1 cellular context compared by ENCODE assay signal in the genomic region with DNA sequence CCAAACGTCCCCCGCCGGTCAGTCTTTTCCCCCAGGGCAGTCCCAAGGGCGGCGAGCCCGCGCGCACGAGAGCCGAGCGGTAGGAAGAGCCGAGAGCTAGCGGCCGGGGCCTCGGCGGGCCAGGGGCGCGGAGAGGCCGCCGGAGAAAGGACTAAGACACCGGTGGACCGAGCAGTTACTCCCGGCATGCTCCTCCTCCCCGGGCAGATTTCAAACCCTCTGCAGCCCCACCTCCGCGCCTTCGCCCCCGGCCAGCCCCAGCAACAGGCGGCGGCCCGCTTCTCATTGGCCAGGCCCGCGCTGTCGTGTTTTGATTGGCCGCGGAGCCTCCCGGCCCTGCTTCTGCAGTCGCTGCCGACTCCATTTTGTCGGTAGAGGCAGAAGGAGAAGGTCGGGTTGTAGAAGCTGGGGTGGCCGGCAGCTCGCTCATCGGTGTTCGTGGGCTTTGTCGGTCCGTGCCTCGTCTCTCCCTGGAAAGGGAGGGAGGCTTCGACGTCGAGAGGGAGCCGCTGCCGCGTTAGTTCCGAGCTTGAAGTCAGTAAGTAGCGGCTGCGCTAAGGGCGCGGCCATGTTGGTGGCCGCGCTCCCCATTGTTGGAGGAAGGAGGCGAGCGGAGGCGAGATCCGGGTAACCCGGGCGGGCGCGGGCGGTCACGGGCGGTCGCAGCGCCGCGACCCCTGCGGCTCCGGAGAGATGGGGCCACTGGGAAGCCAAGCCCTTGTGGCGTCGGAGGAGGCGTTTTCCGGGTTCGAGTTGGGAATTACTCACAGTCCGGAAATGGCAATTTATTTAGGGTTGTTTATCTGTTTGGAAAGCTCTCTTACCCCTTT.
TF ChIP-seq lines count a peak whose summit lies in the region.

A gene with protein sequence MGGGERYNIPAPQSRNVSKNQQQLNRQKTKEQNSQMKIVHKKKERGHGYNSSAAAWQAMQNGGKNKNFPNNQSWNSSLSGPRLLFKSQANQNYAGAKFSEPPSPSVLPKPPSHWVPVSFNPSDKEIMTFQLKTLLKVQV (plus strand): TSS at position 368 of the 830 bp plus-strand sequence. CDS start 1,630 bp downstream, outside the sequence.

TF ChIP-seq in HepG2, 621 proteins besides CTCF, POLR2A, EP300 and RAD21 (continued from another document and continues in another):
- TF ChIP-seq, protein P1, sequence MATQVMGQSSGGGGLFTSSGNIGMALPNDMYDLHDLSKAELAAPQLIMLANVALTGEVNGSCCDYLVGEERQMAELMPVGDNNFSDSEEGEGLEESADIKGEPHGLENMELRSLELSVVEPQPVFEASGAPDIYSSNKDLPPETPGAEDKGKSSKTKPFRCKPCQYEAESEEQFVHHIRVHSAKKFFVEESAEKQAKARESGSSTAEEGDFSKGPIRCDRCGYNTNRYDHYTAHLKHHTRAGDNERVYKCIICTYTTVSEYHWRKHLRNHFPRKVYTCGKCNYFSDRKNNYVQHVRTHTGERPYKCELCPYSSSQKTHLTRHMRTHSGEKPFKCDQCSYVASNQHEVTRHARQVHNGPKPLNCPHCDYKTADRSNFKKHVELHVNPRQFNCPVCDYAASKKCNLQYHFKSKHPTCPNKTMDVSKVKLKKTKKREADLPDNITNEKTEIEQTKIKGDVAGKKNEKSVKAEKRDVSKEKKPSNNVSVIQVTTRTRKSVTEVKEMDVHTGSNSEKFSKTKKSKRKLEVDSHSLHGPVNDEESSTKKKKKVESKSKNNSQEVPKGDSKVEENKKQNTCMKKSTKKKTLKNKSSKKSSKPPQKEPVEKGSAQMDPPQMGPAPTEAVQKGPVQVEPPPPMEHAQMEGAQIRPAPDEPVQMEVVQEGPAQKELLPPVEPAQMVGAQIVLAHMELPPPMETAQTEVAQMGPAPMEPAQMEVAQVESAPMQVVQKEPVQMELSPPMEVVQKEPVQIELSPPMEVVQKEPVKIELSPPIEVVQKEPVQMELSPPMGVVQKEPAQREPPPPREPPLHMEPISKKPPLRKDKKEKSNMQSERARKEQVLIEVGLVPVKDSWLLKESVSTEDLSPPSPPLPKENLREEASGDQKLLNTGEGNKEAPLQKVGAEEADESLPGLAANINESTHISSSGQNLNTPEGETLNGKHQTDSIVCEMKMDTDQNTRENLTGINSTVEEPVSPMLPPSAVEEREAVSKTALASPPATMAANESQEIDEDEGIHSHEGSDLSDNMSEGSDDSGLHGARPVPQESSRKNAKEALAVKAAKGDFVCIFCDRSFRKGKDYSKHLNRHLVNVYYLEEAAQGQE (IDR thresholded peaks at IDR 0.05; ENCODE audit: borderline replicate concordance in 1 of 2, low read depth in 1 of 2, low read length in 2 of 2): no peak
- TF ChIP-seq NFYB (CRISPR knock-in tag; IDR thresholded peaks at IDR 0.05) (peak; percentile 93), RBM22 (optimal IDR thresholded peaks at IDR 0.05; ENCODE audit: low read length) (no peak), SRSF9 (IDR thresholded peaks at IDR 0.05; ENCODE audit: borderline replicate concordance, insufficient read depth, low read depth, low read length, poor library complexity, severe bottlenecking) (no peak), ZNF3 (CRISPR knock-in tag; IDR thresholded peaks at IDR 0.05) (no peak), ZNF773 (CRISPR knock-in tag; IDR thresholded peaks at IDR 0.05; ENCODE audit: borderline replicate concordance) (peak; percentile 61; the same call in 1 of the 2 replicates), ZSCAN30 (CRISPR knock-in tag; IDR thresholded peaks at IDR 0.05) (no peak), PAWR (CRISPR knock-in tag; IDR thresholded peaks at IDR 0.05; ENCODE audit: borderline replicate concordance) (0 out of 2 replicates have a peak, but pooled peaks have one; percentile 74), KLF6 (CRISPR knock-in tag; IDR thresholded peaks at IDR 0.05) (peak; percentile 93), ADNP (CRISPR knock-in tag; IDR thresholded peaks at IDR 0.05) (no peak), TCF7L2 (IDR thresholded peaks at IDR 0.05; ENCODE audit: low read depth, low read length) (no peak), KDM6A (CRISPR knock-in tag; IDR thresholded peaks at IDR 0.05; ENCODE audit: low read depth) (no peak), MYPOP (CRISPR knock-in tag; IDR thresholded peaks at IDR 0.05) (peak; percentile 82), ZNF205 (CRISPR knock-in tag; IDR thresholded peaks at IDR 0.05) (peak; percentile 74; the same call in 1 of the 2 replicates), ZNF234 (CRISPR knock-in tag; conservative IDR thresholded peaks at IDR 0.05) (0 out of 2 replicates have a peak, but pooled peaks have one; percentile 80), ERF (CRISPR knock-in tag; IDR thresholded peaks at IDR 0.05) (peak; percentile 83), TEF (CRISPR knock-in tag; IDR thresholded peaks at IDR 0.05) (no peak), FOXA1 (IDR thresholded peaks at IDR 0.05) (no peak), FOXA1 (CRISPR knock-in tag; IDR thresholded peaks at IDR 0.05) (no peak), CHD4 (IDR thresholded peaks at IDR 0.05; ENCODE audit: borderline replicate concordance, low read length) (no peak), ZNF670 (CRISPR knock-in tag; IDR thresholded peaks at IDR 0.05; ENCODE audit: borderline replicate concordance) (no peak; the same call in 1 of the 2 replicates), ZNF264 (CRISPR knock-in tag; IDR thresholded peaks at IDR 0.05) (peak; percentile 59; the same call in 1 of the 2 replicates), HDAC2 (CRISPR knock-in tag; IDR thresholded peaks at IDR 0.05) (peak; percentile 44), KMT2A (CRISPR knock-in tag; IDR thresholded peaks at IDR 0.05) (no peak), ZBTB20 (CRISPR knock-in tag; IDR thresholded peaks at IDR 0.05; ENCODE audit: borderline replicate concordance, low read depth) (no peak), KDM3A (CRISPR knock-in tag; IDR thresholded peaks at IDR 0.05; ENCODE audit: low read depth) (peak; percentile 37; the same call in 1 of the 2 replicates), ONECUT2 (CRISPR knock-in tag; IDR thresholded peaks at IDR 0.05) (no peak)
- TF ChIP-seq, protein P2, sequence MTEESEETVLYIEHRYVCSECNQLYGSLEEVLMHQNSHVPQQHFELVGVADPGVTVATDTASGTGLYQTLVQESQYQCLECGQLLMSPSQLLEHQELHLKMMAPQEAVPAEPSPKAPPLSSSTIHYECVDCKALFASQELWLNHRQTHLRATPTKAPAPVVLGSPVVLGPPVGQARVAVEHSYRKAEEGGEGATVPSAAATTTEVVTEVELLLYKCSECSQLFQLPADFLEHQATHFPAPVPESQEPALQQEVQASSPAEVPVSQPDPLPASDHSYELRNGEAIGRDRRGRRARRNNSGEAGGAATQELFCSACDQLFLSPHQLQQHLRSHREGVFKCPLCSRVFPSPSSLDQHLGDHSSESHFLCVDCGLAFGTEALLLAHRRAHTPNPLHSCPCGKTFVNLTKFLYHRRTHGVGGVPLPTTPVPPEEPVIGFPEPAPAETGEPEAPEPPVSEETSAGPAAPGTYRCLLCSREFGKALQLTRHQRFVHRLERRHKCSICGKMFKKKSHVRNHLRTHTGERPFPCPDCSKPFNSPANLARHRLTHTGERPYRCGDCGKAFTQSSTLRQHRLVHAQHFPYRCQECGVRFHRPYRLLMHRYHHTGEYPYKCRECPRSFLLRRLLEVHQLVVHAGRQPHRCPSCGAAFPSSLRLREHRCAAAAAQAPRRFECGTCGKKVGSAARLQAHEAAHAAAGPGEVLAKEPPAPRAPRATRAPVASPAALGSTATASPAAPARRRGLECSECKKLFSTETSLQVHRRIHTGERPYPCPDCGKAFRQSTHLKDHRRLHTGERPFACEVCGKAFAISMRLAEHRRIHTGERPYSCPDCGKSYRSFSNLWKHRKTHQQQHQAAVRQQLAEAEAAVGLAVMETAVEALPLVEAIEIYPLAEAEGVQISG (CRISPR knock-in tag; IDR thresholded peaks at IDR 0.05): peak; percentile 81
- TF ChIP-seq, protein P3, sequence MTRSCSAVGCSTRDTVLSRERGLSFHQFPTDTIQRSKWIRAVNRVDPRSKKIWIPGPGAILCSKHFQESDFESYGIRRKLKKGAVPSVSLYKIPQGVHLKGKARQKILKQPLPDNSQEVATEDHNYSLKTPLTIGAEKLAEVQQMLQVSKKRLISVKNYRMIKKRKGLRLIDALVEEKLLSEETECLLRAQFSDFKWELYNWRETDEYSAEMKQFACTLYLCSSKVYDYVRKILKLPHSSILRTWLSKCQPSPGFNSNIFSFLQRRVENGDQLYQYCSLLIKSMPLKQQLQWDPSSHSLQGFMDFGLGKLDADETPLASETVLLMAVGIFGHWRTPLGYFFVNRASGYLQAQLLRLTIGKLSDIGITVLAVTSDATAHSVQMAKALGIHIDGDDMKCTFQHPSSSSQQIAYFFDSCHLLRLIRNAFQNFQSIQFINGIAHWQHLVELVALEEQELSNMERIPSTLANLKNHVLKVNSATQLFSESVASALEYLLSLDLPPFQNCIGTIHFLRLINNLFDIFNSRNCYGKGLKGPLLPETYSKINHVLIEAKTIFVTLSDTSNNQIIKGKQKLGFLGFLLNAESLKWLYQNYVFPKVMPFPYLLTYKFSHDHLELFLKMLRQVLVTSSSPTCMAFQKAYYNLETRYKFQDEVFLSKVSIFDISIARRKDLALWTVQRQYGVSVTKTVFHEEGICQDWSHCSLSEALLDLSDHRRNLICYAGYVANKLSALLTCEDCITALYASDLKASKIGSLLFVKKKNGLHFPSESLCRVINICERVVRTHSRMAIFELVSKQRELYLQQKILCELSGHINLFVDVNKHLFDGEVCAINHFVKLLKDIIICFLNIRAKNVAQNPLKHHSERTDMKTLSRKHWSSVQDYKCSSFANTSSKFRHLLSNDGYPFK (CRISPR knock-in tag; IDR thresholded peaks at IDR 0.05; ENCODE audit: borderline replicate concordance): peak; percentile 100
- TF ChIP-seq, protein P4, sequence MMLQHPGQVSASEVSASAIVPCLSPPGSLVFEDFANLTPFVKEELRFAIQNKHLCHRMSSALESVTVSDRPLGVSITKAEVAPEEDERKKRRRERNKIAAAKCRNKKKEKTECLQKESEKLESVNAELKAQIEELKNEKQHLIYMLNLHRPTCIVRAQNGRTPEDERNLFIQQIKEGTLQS (CRISPR knock-in tag; IDR thresholded peaks at IDR 0.05): no peak
- TF ChIP-seq, protein P5, sequence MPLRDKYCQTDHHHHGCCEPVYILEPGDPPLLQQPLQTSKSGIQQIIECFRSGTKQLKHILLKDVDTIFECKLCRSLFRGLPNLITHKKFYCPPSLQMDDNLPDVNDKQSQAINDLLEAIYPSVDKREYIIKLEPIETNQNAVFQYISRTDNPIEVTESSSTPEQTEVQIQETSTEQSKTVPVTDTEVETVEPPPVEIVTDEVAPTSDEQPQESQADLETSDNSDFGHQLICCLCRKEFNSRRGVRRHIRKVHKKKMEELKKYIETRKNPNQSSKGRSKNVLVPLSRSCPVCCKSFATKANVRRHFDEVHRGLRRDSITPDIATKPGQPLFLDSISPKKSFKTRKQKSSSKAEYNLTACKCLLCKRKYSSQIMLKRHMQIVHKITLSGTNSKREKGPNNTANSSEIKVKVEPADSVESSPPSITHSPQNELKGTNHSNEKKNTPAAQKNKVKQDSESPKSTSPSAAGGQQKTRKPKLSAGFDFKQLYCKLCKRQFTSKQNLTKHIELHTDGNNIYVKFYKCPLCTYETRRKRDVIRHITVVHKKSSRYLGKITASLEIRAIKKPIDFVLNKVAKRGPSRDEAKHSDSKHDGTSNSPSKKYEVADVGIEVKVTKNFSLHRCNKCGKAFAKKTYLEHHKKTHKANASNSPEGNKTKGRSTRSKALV (CRISPR knock-in tag; IDR thresholded peaks at IDR 0.05): peak; percentile 48
- TF ChIP-seq, protein P6, sequence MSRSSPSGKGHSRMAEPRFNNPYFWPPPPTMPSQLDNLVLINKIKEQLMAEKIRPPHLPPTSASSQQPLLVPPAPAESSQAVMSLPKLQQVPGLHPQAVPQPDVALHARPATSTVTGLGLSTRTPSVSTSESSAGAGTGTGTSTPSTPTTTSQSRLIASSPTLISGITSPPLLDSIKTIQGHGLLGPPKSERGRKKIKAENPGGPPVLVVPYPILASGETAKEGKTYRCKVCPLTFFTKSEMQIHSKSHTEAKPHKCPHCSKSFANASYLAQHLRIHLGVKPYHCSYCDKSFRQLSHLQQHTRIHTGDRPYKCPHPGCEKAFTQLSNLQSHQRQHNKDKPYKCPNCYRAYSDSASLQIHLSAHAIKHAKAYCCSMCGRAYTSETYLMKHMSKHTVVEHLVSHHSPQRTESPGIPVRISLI (CRISPR knock-in tag; IDR thresholded peaks at IDR 0.05; ENCODE audit: borderline replicate concordance): peak; percentile 61; the same call in 1 of the 2 replicates
- TF ChIP-seq, protein P7, sequence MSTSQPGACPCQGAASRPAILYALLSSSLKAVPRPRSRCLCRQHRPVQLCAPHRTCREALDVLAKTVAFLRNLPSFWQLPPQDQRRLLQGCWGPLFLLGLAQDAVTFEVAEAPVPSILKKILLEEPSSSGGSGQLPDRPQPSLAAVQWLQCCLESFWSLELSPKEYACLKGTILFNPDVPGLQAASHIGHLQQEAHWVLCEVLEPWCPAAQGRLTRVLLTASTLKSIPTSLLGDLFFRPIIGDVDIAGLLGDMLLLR (CRISPR knock-in tag; IDR thresholded peaks at IDR 0.05): no peak
